ENCODE assay signal across 8 cellular contexts in the genomic region with DNA sequence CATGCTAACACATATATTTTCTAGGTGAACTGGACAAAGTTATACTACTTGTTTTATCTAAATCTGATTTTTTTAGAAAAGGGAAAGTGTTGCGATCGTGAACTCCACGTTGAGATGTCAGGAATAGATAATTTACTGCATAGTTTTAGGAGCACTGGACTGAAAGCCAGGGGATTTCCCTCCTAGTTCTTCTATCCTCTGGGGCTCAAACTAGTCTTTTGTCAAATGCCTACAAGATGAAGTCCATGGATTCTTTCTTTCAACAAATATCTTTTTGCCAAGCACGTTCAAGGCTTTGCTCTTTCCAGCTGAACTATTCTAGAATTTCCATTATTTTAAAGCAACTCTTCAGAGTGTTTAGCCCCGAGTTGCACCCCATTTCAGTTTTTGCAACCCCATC. TPM values are rescaled to one million over a fixed set of nuclear protein-coding genes. Genes with fewer than 3 reads are reported as not detected.
DNase-seq lines count a peak whose midpoint lies in the region; ATAC-seq, FAIRE-seq and TF ChIP-seq lines count a peak whose summit lies in the region.

No MANE protein-coding gene starts in this region.

- FAIRE-seq in RCC 7860 (lab: Jason Lieb, UNC): no peak

- H4K20me1 ChIP-seq in osteoblast (ENCODE audit: insufficient read depth, low read length): no peaks in the 10 kb centered on the region

- peak overlapping the region; percentile 77 for H3K27ac ChIP-seq in osteoblast (ENCODE audit: low read depth, low read length)

- H3K36me3 ChIP-seq in endocrine pancreas (ENCODE audit: control insufficient read depth, insufficient read depth, low read length) (no peaks in the 10 kb centered on the region), osteoblast (ENCODE audit: insufficient read depth, low read length) (no peaks in the 10 kb centered on the region)

- no peak for ATAC-seq in GM18867 (IDR thresholded peaks at IDR 0.05; ENCODE audit: unreplicated experiment)
- no peak for ATAC-seq in GM21381 (IDR thresholded peaks at IDR 0.05; ENCODE audit: unreplicated experiment)

- H3K4me3 ChIP-seq in GM12864 (ENCODE audit: low read depth, low read length) (peak overlapping the region; percentile 93), NB4 (ENCODE audit: low read depth, low read length) (peak overlapping the region; percentile 99), endocrine pancreas (ENCODE audit: control insufficient read depth, insufficient read depth, low read length) (peak overlapping the region; percentile 94), osteoblast (ENCODE audit: insufficient read depth, low read length) (peak overlapping the region; percentile 87)

- peak overlapping the region; percentile 95 for H2AFZ ChIP-seq in osteoblast (ENCODE audit: low read length)

- peaks cover 46% of the 10 kb centered on the region for H3K79me2 ChIP-seq in osteoblast (ENCODE audit: insufficient read depth, low read length)

- H3K9me3 ChIP-seq in endocrine pancreas (ENCODE audit: control insufficient read depth, low read length) (no peaks in the 10 kb centered on the region), osteoblast (ENCODE audit: low read depth, low read length) (no peaks in the 10 kb centered on the region)

- TF ChIP-seq CTCF in GM12864 (IDR thresholded peaks at IDR 0.05; ENCODE audit: low read depth, low read length, missing control alignments) (no peak), NB4 (IDR thresholded peaks at IDR 0.05; ENCODE audit: low read depth, low read length) (no peak), osteoblast (IDR thresholded peaks at IDR 0.05; ENCODE audit: extremely low read depth, low read depth, low read length) (no peak)

- H3K27me3 ChIP-seq in endocrine pancreas (ENCODE audit: control insufficient read depth, insufficient read depth, low read length) (no peaks in the 10 kb centered on the region), osteoblast (ENCODE audit: insufficient read depth, low read length) (no peaks in the 10 kb centered on the region)

- H3K4me2 ChIP-seq in osteoblast (ENCODE audit: insufficient read depth, low read length): peak overlapping the region; percentile 88

- H3K9ac ChIP-seq in endocrine pancreas (ENCODE audit: control insufficient read depth, insufficient read depth, low read length): peak overlapping the region; percentile 56

- H3K4me1 ChIP-seq in endocrine pancreas (ENCODE audit: control insufficient read depth, insufficient read depth, low read length): peaks cover 12% of the 10 kb centered on the region
- H3K4me1 ChIP-seq in osteoblast (ENCODE audit: insufficient read depth, low read length): peaks cover 13% of the 10 kb centered on the region

- TF ChIP-seq POLR2A in NB4 (IDR thresholded peaks at IDR 0.05; ENCODE audit: extremely low read depth, insufficient read length): no peak

- DNase-seq in GM12864 (ENCODE audit: low read depth) (no peak), NB4 (ENCODE audit: low read depth) (no peak), osteoblast (ENCODE audit: insufficient read length, low spot score, missing footprints) (peak; percentile 77), COR-L47 (lab: John Stamatoyannopoulos, UW) (no peak), RCC 7860 (ENCODE audit: low spot score) (no peak)

RNA-seq across cellular contexts. Expression of a gene that starts 0.6 kb away (rescaled TPM):
- total RNA-seq in osteoblast: 38.4 and 49.8 TPM in 2 replicates

RNA-seq across cellular contexts. Expression of a gene that starts 42.5 kb away (rescaled TPM):
- 40.7 and 42.0 TPM in 2 replicates for total RNA-seq in osteoblast
